25 cellular contexts compared by ENCODE assay signal in the genomic region with DNA sequence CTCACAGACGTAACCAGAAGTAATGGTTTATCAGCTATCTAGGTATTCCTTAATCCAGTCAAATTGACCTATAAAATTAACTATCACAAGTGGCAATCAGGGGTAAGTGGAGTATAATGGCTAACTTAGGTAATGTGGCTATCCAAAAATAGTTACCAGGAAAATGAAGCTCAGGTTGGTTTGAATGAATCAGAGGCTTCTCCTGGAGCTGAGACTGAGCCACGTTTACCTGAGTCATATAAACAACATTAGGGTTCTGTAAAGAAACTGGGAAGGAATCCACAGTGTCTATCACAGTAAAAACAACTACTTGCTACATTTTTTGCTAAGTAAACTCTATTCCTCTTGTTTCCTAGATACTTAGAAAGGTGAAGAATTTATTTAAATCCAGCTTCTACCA.
A peak's percentile ranks its signal among the peaks of the same experiment; 100 is the strongest.
DNase-seq lines count a peak whose midpoint lies in the region; ATAC-seq and TF ChIP-seq lines count a peak whose summit lies in the region.
"Had no signal": no experiment of that assay in that cellular context is flagged by ENCODE, and none has a peak within 500 bp of the region (broad histone marks: within the 10 kb centered on the region; RNA-seq: fewer than 3 reads in every experiment).

No MANE protein-coding gene starts in this region.

- H3K4me1 ChIP-seq in sigmoid colon = no peaks in the 10 kb centered on the region
- H3K4me1 ChIP-seq in endodermal cell (ENCODE audit: control insufficient read depth, insufficient read depth, low read length) = no peaks in the 10 kb centered on the region
- H3K4me1 ChIP-seq: colonic mucosa, Peyer's patch had no signal

- H3K27ac ChIP-seq in sigmoid colon (no peak overlapping the region), endodermal cell (ENCODE audit: low read depth, low read length) (no peak overlapping the region)
- H3K27ac ChIP-seq: C4-2B, colonic mucosa, Peyer's patch, SK-N-MC had no signal

- H3K27ac Mint-ChIP-seq in endodermal cell = no peak overlapping the region
- H3K27ac Mint-ChIP-seq: activated B cell treated with CpG ODN at 0.5 μM for 24 hours; activated CD4-positive, alpha-beta memory T cell treated with anti-CD3 and anti-CD28 coated beads for 36 hours; effector memory CD8-positive, alpha-beta T cell; nephron progenitor cell; type B pancreatic cell had no signal

- H3K4me3 ChIP-seq in sigmoid colon (no peak overlapping the region), endodermal cell (ENCODE audit: low read length) (no peak overlapping the region)
- H3K4me3 ChIP-seq: colonic mucosa, Peyer's patch, SK-N-MC had no signal

- ATAC-seq in HG02884 (IDR thresholded peaks at IDR 0.05; ENCODE audit: unreplicated experiment) = no peak
- no peak for ATAC-seq in GM19397 (IDR thresholded peaks at IDR 0.05; ENCODE audit: unreplicated experiment)
- ATAC-seq: effector memory CD8-positive, alpha-beta T cell had no signal

- no peak for TF ChIP-seq EP300 in sigmoid colon (IDR thresholded peaks at IDR 0.05)

- H3K27me3 ChIP-seq in sigmoid colon (no peaks in the 10 kb centered on the region), endodermal cell (ENCODE audit: control insufficient read depth, insufficient read depth, low read length, poor library complexity, severe bottlenecking) (no peaks in the 10 kb centered on the region)
- H3K27me3 ChIP-seq: colonic mucosa, Peyer's patch had no signal

- WGBS in sigmoid colon, 2 donors = 28 to 46% methylated on average over 2 of the region's 2 CpGs
- WGBS in endodermal cell (ENCODE audit: insufficient coverage in 1 of 2, insufficient read length in 1 of 2), 2 experiments = 84% methylated on average over 2 of the region's 2 CpGs; no CpG with 5 or more reads in 1 of the 2 experiments

- DNase-seq in EH (ENCODE audit: low read depth) (peak; percentile 24), HT1080 (ENCODE audit: low read depth) (peak; percentile 55), amniotic epithelial cell (ENCODE audit: low read depth) (peak; percentile 7), kidney tubule cell (ENCODE audit: low spot score) (peak; percentile 87), sigmoid colon (no peak), endodermal cell (no peak)
- DNase-seq: activated B cell treated with CpG ODN at 0.5 μM for 24 hours; activated CD4-positive, alpha-beta memory T cell treated with anti-CD3 and anti-CD28 coated beads for 36 hours; activated effector memory CD4-positive, alpha-beta T cell treated with Interleukin-2 at 50 U/mL for 16 hours; colonic mucosa; effector memory CD8-positive, alpha-beta T cell; glutamatergic neuron; Kasumi-1; NCI-H1105 treated with DMSO at 0.1 percent for 48 hours; NCI-H2081; NCI-H510A; nephron progenitor cell; NK-92 treated with Interleukin-12 subunit alpha and Interleukin-12 subunit beta, amount 100 ng/mL, for 24 hours; Peyer's patch; T-helper 9 cell had no signal

- no peak overlapping the region for H3K4me3 Mint-ChIP-seq in endodermal cell
- H3K4me3 Mint-ChIP-seq: activated B cell treated with CpG ODN at 0.5 μM for 24 hours; activated CD4-positive, alpha-beta memory T cell treated with anti-CD3 and anti-CD28 coated beads for 36 hours; effector memory CD8-positive, alpha-beta T cell; nephron progenitor cell; type B pancreatic cell had no signal

- peaks cover 1% of the 10 kb centered on the region for H3K9me3 Mint-ChIP-seq in endodermal cell
- H3K9me3 Mint-ChIP-seq: nephron progenitor cell, type B pancreatic cell had no signal

- H3K27me3 Mint-ChIP-seq in endodermal cell (ENCODE audit: insufficient read depth) = no peaks in the 10 kb centered on the region
- H3K27me3 Mint-ChIP-seq: activated B cell treated with CpG ODN at 0.5 μM for 24 hours; activated CD4-positive, alpha-beta memory T cell treated with anti-CD3 and anti-CD28 coated beads for 36 hours; effector memory CD8-positive, alpha-beta T cell; type B pancreatic cell had no signal

- H3K36me3 Mint-ChIP-seq in endodermal cell (ENCODE audit: low read depth) = no peaks in the 10 kb centered on the region
- H3K36me3 Mint-ChIP-seq: activated CD4-positive, alpha-beta memory T cell treated with anti-CD3 and anti-CD28 coated beads for 36 hours; type B pancreatic cell had no signal

- TF ChIP-seq CTCF in sigmoid colon (IDR thresholded peaks at IDR 0.05) (no peak), endodermal cell (conservative IDR thresholded peaks at IDR 0.05) (no peak)

- no peaks in the 10 kb centered on the region for H3K9me3 ChIP-seq in sigmoid colon
- H3K9me3 ChIP-seq in endodermal cell (ENCODE audit: control insufficient read depth, low read length) = no peaks in the 10 kb centered on the region
- H3K9me3 ChIP-seq: colonic mucosa, Peyer's patch had no signal

- no peaks in the 10 kb centered on the region for H3K36me3 ChIP-seq in sigmoid colon
- H3K36me3 ChIP-seq in endodermal cell (ENCODE audit: control insufficient read depth, insufficient read depth, low read length) = no peaks in the 10 kb centered on the region
- H3K36me3 ChIP-seq: colonic mucosa, Peyer's patch had no signal

- H3K9ac ChIP-seq in endodermal cell (ENCODE audit: extremely low read depth, low read length, poor library complexity, severe bottlenecking) = no peak overlapping the region

- intact Hi-C loops in sigmoid colon (cut with DNase I) = no loop called here

- TF ChIP-seq POLR2A in sigmoid colon (IDR thresholded peaks at IDR 0.05) = no peak

- peaks cover 10% of the 10 kb centered on the region for H3K4me1 Mint-ChIP-seq in endodermal cell
- H3K4me1 Mint-ChIP-seq: activated B cell treated with CpG ODN at 0.5 μM for 24 hours, nephron progenitor cell had no signal

Comparison
In these comparisons a context has a peak if more than half of its experiments do, and no peak if none do; other contexts are left out.
1. DNase-seq: peak in EH (single experiment), HT1080 (single experiment), amniotic epithelial cell (single experiment) and kidney tubule cell (single experiment); none in sigmoid colon (single experiment) and endodermal cell (single experiment).